8 cellular contexts compared by ENCODE assay signal in the genomic region with DNA sequence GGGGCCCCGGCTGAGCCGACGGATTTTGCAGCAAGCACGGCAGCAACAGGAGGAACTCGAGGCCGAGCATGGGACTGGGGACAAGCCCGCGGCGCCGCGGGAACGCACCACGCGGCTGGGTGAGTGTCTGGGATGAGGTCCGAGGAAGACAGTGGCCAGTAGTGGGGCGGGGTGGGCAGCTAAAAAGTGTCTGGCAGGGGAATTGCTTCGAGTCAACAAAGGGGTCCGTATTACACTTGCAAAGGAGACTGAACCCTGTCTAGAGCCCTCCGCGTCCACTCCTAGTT. TPM values are rescaled to one million over a fixed set of nuclear protein-coding genes. Genes with fewer than 3 reads are reported as not detected.
A peak's percentile ranks its signal among the peaks of the same experiment; 100 is the strongest.
DNase-seq lines count a peak whose midpoint lies in the region; TF ChIP-seq lines count a peak whose summit lies in the region.

No MANE protein-coding gene starts in this region.

- peaks cover 15% of the 10 kb centered on the region; the same call in 1 of the 2 replicates for H3K4me1 ChIP-seq in MM.1S (ENCODE audit: low read length)
- H3K4me1 ChIP-seq in mesendoderm (ENCODE audit: control insufficient read depth, low read depth, low read length) = peaks cover 5% of the 10 kb centered on the region

- H2BK5ac ChIP-seq in mesendoderm (ENCODE audit: low read length) = peak overlapping the region; percentile 45

- H3K27me3 ChIP-seq in MM.1S (replicated peaks; ENCODE audit: insufficient read depth, low read length) = no peaks in the 10 kb centered on the region
- peaks cover 2% of the 10 kb centered on the region for H3K27me3 ChIP-seq in mesendoderm (ENCODE audit: insufficient read depth, low read length, poor library complexity)

- H3K4me3 ChIP-seq in MM.1S (ENCODE audit: low read length) (peak overlapping the region; percentile 98), cardiac fibroblast (replicated peaks in 1 of 2; ENCODE audit: low read depth in 2 of 2, low read length in 2 of 2) (peak overlapping the region; percentile 93 to 94), mesendoderm (ENCODE audit: low read length) (peak overlapping the region; percentile 99)

- H3K9me2 ChIP-seq in MM.1S (replicated peaks; ENCODE audit: insufficient read depth, low read length) = no peaks in the 10 kb centered on the region

- H4K8ac ChIP-seq in mesendoderm (ENCODE audit: low read depth, low read length) = peak overlapping the region; percentile 90

- no peaks in the 10 kb centered on the region for H3K9me3 ChIP-seq in MM.1S (replicated peaks; ENCODE audit: insufficient read depth, low read length)

- H3K36me3 ChIP-seq in MM.1S (replicated peaks; ENCODE audit: insufficient read depth, low read length) = peaks cover 6% of the 10 kb centered on the region; the same call in 1 of the 2 replicates
- peaks cover 3% of the 10 kb centered on the region for H3K36me3 ChIP-seq in mesendoderm (ENCODE audit: control insufficient read depth, insufficient read depth, low read length)

- peak overlapping the region; percentile 100 for H3K56ac ChIP-seq in mesendoderm (ENCODE audit: low read length)

- no peak overlapping the region for H4K5ac ChIP-seq in mesendoderm (ENCODE audit: low read length)

- peak overlapping the region; percentile 97 for H2AFZ ChIP-seq in MM.1S (ENCODE audit: low read length)

- no peak for TF ChIP-seq CTCF in MM.1S (IDR thresholded peaks at IDR 0.05; ENCODE audit: low read length)
- TF ChIP-seq CTCF in cardiac fibroblast (IDR thresholded peaks at IDR 0.05; ENCODE audit: low read depth, low read length) = no peak

- DNase-seq in DMS53 (lab: John Stamatoyannopoulos, UW) (peak; percentile 73), DMS53 treated with DMSO at 0.1 percent for 48 hours (lab: John Stamatoyannopoulos, UW; ENCODE audit: unreplicated experiment) (no peak), MM.1S (peak; percentile 15), cardiac fibroblast (ENCODE audit: low read depth in 2 of 2) (no peak), mesendoderm (no peak), NCI-H524 treated with DMSO at 0.1 percent for 48 hours (lab: John Stamatoyannopoulos, UW) (no peak)
- DNase-seq in stimulated activated CD8-positive, alpha-beta memory T cell treated with anti-CD3 and anti-CD28 coated beads, Interleukin-4, amount 100 ng/mL, for 48 hours = no peak
- DNase-seq in stimulated activated CD4-positive, alpha-beta T cell treated with anti-CD3 and anti-CD28 coated beads, Interleukin-12 subunit alpha, Interleukin-12 subunit beta, amount 100 ng/mL, for 4 hours = no peak

- H2BK15ac ChIP-seq in mesendoderm (replicated peaks; ENCODE audit: low read depth) = no peak overlapping the region

- H3K79me1 ChIP-seq in mesendoderm (ENCODE audit: low read length) = peaks cover 23% of the 10 kb centered on the region

- peak overlapping the region; percentile 82 for H2AK5ac ChIP-seq in mesendoderm (ENCODE audit: low read length)

- H3K79me2 ChIP-seq in MM.1S (ENCODE audit: low read length) = peaks cover 78% of the 10 kb centered on the region
- peaks cover 50% of the 10 kb centered on the region for H3K79me2 ChIP-seq in mesendoderm (ENCODE audit: control insufficient read depth, insufficient read depth, low read length)

- H3K4me2 ChIP-seq in MM.1S (ENCODE audit: low read depth, low read length) (peak overlapping the region; percentile 56), mesendoderm (ENCODE audit: low read length) (peak overlapping the region; percentile 98)

- H3K9ac ChIP-seq in MM.1S (ENCODE audit: low read length) (peak overlapping the region; percentile 97), mesendoderm (ENCODE audit: low read length) (peak overlapping the region; percentile 100)

- peak overlapping the region; percentile 95 for H3K4ac ChIP-seq in mesendoderm (ENCODE audit: low read depth, low read length)

- H3K18ac ChIP-seq in mesendoderm (ENCODE audit: low read length) = peak overlapping the region; percentile 65

- peaks cover 10% of the 10 kb centered on the region for H3F3A ChIP-seq in MM.1S (ENCODE audit: insufficient read depth, low read length)

- no CpG with 5 or more reads among the region's 20 CpGs for WGBS in mesendoderm (ENCODE audit: extremely low coverage, insufficient coverage, low lambda C conversion rate)

- no peak overlapping the region for H3K23ac ChIP-seq in mesendoderm (ENCODE audit: low read length)

- H3K27ac ChIP-seq in MM.1S (ENCODE audit: low read length) = peak overlapping the region; percentile 93; the same call in 1 of the 2 replicates
- peak overlapping the region; percentile 8 for H3K27ac ChIP-seq in mesendoderm (ENCODE audit: low read depth, low read length)

- no peaks in the 10 kb centered on the region for H4K20me1 ChIP-seq in MM.1S (ENCODE audit: insufficient read depth, low read length)

- H2BK120ac ChIP-seq in mesendoderm (ENCODE audit: low read depth, low read length) = no peak overlapping the region

RNA-seq across cellular contexts. Expression of a gene that starts 0.4 kb away (rescaled TPM):
- polyA plus RNA-seq in mesendoderm (2013, experiment 1 of 2) = 37.8 TPM
- 36.4 TPM for polyA plus RNA-seq in mesendoderm (2013, experiment 2 of 2)

RNA-seq across cellular contexts. Expression of a gene that starts 0.7 kb away (rescaled TPM):
- 25.6 TPM for polyA plus RNA-seq in mesendoderm (2013, experiment 1 of 2)
- 24.2 TPM for polyA plus RNA-seq in mesendoderm (2013, experiment 2 of 2)

RNA-seq across cellular contexts. Expression of a gene that starts 20.0 kb away (rescaled TPM):
- polyA plus RNA-seq in mesendoderm (2013, experiment 1 of 2) = 15.1 TPM
- polyA plus RNA-seq in mesendoderm (2013, experiment 2 of 2) = 15.5 TPM

RNA-seq across cellular contexts. Expression of a gene that starts 26.5 kb away (rescaled TPM):
- 4.9 TPM for polyA plus RNA-seq in mesendoderm (2013, experiment 1 of 2)
- polyA plus RNA-seq in mesendoderm (2013, experiment 2 of 2) = 5.2 TPM

Comparison
In these comparisons a context has a peak if more than half of its experiments do, and no peak if none do; other contexts are left out.
1. DNase-seq: peak in DMS53 (single experiment) and MM.1S (single experiment); none in DMS53 treated with DMSO at 0.1 percent for 48 hours (single experiment), cardiac fibroblast (0 of 2), mesendoderm (single experiment), stimulated activated CD8-positive, alpha-beta memory T cell treated with anti-CD3 and anti-CD28 coated beads, Interleukin-4, amount 100 ng/mL, for 48 hours (single experiment), NCI-H524 treated with DMSO at 0.1 percent for 48 hours (single experiment) and stimulated activated CD4-positive, alpha-beta T cell treated with anti-CD3 and anti-CD28 coated beads, Interleukin-12 subunit alpha, Interleukin-12 subunit beta, amount 100 ng/mL, for 4 hours (single experiment).
2. Peak in every context shown above with its lines, with median percentiles within 50 percentile points of each other: H3K4me3 ChIP-seq.